In the genomic region with DNA sequence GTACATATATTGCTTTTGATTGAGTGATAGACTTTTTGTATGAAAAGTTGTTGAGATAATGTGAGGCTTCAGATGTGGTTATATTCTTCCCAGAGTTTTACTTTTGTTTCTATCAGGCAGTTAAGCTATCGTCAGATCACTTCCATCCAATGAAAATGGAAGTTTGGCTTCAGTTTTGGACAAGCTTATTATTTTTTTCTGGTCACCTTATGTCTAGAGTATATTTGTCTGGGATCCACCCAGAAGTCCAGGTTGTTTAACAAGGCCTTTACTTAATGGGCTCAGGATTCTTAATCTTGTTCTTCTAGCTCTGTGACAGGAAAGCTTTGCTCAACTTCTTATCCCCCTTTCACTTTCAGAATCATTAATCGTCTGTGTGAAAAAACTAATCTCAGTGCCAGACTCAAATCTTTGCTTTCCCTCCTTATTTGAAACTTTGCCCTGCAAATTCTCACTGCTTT, we compare ENCODE assay signal across 8 cellular contexts.
DNase-seq lines count a peak whose midpoint lies in the region; ATAC-seq and TF ChIP-seq lines count a peak whose summit lies in the region.

No MANE protein-coding gene starts in this region.

- peak overlapping the region; percentile 81 for H3K27ac Mint-ChIP-seq in activated CD4-positive, alpha-beta T cell treated with anti-CD3 and anti-CD28 coated beads, Interleukin-2, amount 10 ng/mL, durations not matched to agents 24 days and 14 days

- H3K18ac ChIP-seq in mesenchymal stem cell (ENCODE audit: low read depth in 1 of 2, low read length in 2 of 2) = no peak overlapping the region

- DNase-seq in activated CD4-positive, alpha-beta T cell treated with anti-CD3 and anti-CD28 coated beads, Interleukin-2, amount 10 ng/mL, durations not matched to agents 24 days and 14 days = peak; percentile 73
- DNase-seq in activated CD4-positive, alpha-beta T cell treated with anti-CD3 and anti-CD28 coated beads, Interleukin-2, amount 50 U/mL, for 4 hours = no peak
- DNase-seq in astrocyte of the cerebellum (ENCODE audit: low read depth) (no peak), mesenchymal stem cell (peak; percentile 48), NCI-H2029 treated with DMSO at 0.1 percent for 48 hours (lab: John Stamatoyannopoulos, UW) (no peak), activated gamma-delta T cell treated with Interleukin-2 at 50 U/mL for 16 hours (no peak)
- DNase-seq in activated CD4-positive, alpha-beta T cell treated with anti-CD3 and anti-CD28 coated beads, Interleukin-2, amount 50 U/mL, for 48 hours = no peak

- no peaks in the 10 kb centered on the region for H3K27me3 ChIP-seq in mesenchymal stem cell (ENCODE audit: control insufficient read depth in 1 of 2, insufficient read depth in 1 of 2, low read length in 2 of 2)

- no peak overlapping the region for H3K4ac ChIP-seq in mesenchymal stem cell (ENCODE audit: low read depth in 1 of 2, low read length in 2 of 2)

- no peak overlapping the region for H2BK12ac ChIP-seq in mesenchymal stem cell (ENCODE audit: low read length in 2 of 2)

- peaks cover 30% of the 10 kb centered on the region for H3K36me3 Mint-ChIP-seq in activated CD4-positive, alpha-beta T cell treated with anti-CD3 and anti-CD28 coated beads, Interleukin-2, amount 10 ng/mL, durations not matched to agents 24 days and 14 days (ENCODE audit: low read depth)

- 89% methylated on average over 2 of the region's 2 CpGs for WGBS in mesenchymal stem cell

- no peak overlapping the region for H4K8ac ChIP-seq in mesenchymal stem cell (ENCODE audit: low read length)

- H2BK5ac ChIP-seq in mesenchymal stem cell (ENCODE audit: low read depth, low read length, poor library complexity, severe bottlenecking) = no peak overlapping the region

- intact Hi-C loops in activated CD4-positive, alpha-beta T cell treated with anti-CD3 and anti-CD28 coated beads, Interleukin-2, amount 10 ng/mL, durations not matched to agents 24 days and 14 days (cut with micrococcal nuclease) = loop anchor here (1.0 to 5.0 kb wide), 3 partner anchors 15 to 168 kb away; no protein-coding TSS in a partner anchor

- peak overlapping the region; percentile 16 for H3K4me2 ChIP-seq in mesenchymal stem cell (ENCODE audit: low read length, poor library complexity, severe bottlenecking)

- in situ Hi-C loops in astrocyte of the cerebellum (cut with HindIII; ENCODE audit: low sequenced_read_pairs) = no loop called here

- no peak overlapping the region for H2BK120ac ChIP-seq in mesenchymal stem cell (ENCODE audit: low read depth, low read length)

- H3K27ac ChIP-seq in mesenchymal stem cell (ENCODE audit: low read length, poor library complexity, severe bottlenecking) = peak overlapping the region; percentile 97

- H3K9me3 ChIP-seq in mesenchymal stem cell (ENCODE audit: control insufficient read depth, low read length) = no peaks in the 10 kb centered on the region

- peaks cover 11% of the 10 kb centered on the region for H3K79me1 ChIP-seq in mesenchymal stem cell (replicated peaks; ENCODE audit: low read length, poor library complexity, severe bottlenecking)

- no peak overlapping the region for H4K91ac ChIP-seq in mesenchymal stem cell (ENCODE audit: low read length)

- no peaks in the 10 kb centered on the region for H3K9me3 Mint-ChIP-seq in activated CD4-positive, alpha-beta T cell treated with anti-CD3 and anti-CD28 coated beads, Interleukin-2, amount 10 ng/mL, durations not matched to agents 24 days and 14 days

- no peak overlapping the region for H3K14ac ChIP-seq in mesenchymal stem cell (ENCODE audit: low read length in 2 of 2)

- no peak overlapping the region for H2BK15ac ChIP-seq in mesenchymal stem cell (ENCODE audit: low read depth, poor library complexity, severe bottlenecking)

- no peak overlapping the region for H3K23ac ChIP-seq in mesenchymal stem cell (ENCODE audit: low read length in 2 of 2)

- peaks cover 31% of the 10 kb centered on the region for H3K4me1 Mint-ChIP-seq in activated CD4-positive, alpha-beta T cell treated with anti-CD3 and anti-CD28 coated beads, Interleukin-2, amount 10 ng/mL, durations not matched to agents 24 days and 14 days

- H2AFZ ChIP-seq in mesenchymal stem cell (ENCODE audit: low read depth, low read length) = no peak overlapping the region

- H3K9ac ChIP-seq in mesenchymal stem cell (ENCODE audit: low read length) = peak overlapping the region; percentile 91

- TF ChIP-seq CTCF in astrocyte of the cerebellum (IDR thresholded peaks at IDR 0.05; ENCODE audit: low read depth, low read length, missing control alignments) = no peak

- H3K4me3 ChIP-seq in astrocyte of the cerebellum (ENCODE audit: low read depth, low read length) (peak overlapping the region; percentile 4), mesenchymal stem cell (ENCODE audit: insufficient read depth in 1 of 2, low read depth in 1 of 2, low read length in 2 of 2) (peak overlapping the region in 1 of 2 experiments; percentile 74)

- no peaks in the 10 kb centered on the region for H3K27me3 Mint-ChIP-seq in activated CD4-positive, alpha-beta T cell treated with anti-CD3 and anti-CD28 coated beads, Interleukin-2, amount 10 ng/mL, durations not matched to agents 24 days and 14 days

- ATAC-seq in HG03097 (IDR thresholded peaks at IDR 0.05; ENCODE audit: low FRiP score, unreplicated experiment) = peak; percentile 62

- peaks cover 2 to 20% of the 10 kb centered on the region in 2 experiments for H3K36me3 ChIP-seq in mesenchymal stem cell (ENCODE audit: control insufficient read depth in 1 of 2, insufficient read depth in 2 of 2, low read depth in 1 of 2, low read length in 2 of 2)

- H3K4me3 Mint-ChIP-seq in activated CD4-positive, alpha-beta T cell treated with anti-CD3 and anti-CD28 coated beads, Interleukin-2, amount 10 ng/mL, durations not matched to agents 24 days and 14 days = peak overlapping the region; percentile 82

- peaks cover 3% of the 10 kb centered on the region for H3K4me1 ChIP-seq in mesenchymal stem cell (ENCODE audit: control insufficient read depth, insufficient read depth, low read depth, low read length)

- H2AK5ac ChIP-seq in mesenchymal stem cell (ENCODE audit: low read length, severe bottlenecking) = no peak overlapping the region

Comparison
In these comparisons a context has a peak if more than half of its experiments do, and no peak if none do; other contexts are left out.
1. DNase-seq: peak in activated CD4-positive, alpha-beta T cell treated with anti-CD3 and anti-CD28 coated beads, Interleukin-2, amount 10 ng/mL, durations not matched to agents 24 days and 14 days (single experiment) and mesenchymal stem cell (single experiment); none in activated CD4-positive, alpha-beta T cell treated with anti-CD3 and anti-CD28 coated beads, Interleukin-2, amount 50 U/mL, for 4 hours (0 of 2), astrocyte of the cerebellum (single experiment), NCI-H2029 treated with DMSO at 0.1 percent for 48 hours (single experiment), activated CD4-positive, alpha-beta T cell treated with anti-CD3 and anti-CD28 coated beads, Interleukin-2, amount 50 U/mL, for 48 hours (0 of 2) and activated gamma-delta T cell treated with Interleukin-2 at 50 U/mL for 16 hours (single experiment).